Comparison of ENCODE assay signal across 8 cellular contexts in genomic region chr7:134632937-134633540, GRCh38. TPM values are rescaled to one million over a fixed set of nuclear protein-coding genes. Genes with fewer than 3 reads are reported as not detected.
DNase-seq lines count a peak whose midpoint lies in the region; ATAC-seq, FAIRE-seq and TF ChIP-seq lines count a peak whose summit lies in the region.

No MANE protein-coding gene starts in this region.

- no peak overlapping the region for H3K9ac ChIP-seq in mesenchymal stem cell (ENCODE audit: low read length)

- no peak overlapping the region for H2BK120ac ChIP-seq in mesenchymal stem cell (ENCODE audit: low read depth, low read length)

- H3K4me2 ChIP-seq in mesenchymal stem cell (ENCODE audit: low read length, poor library complexity, severe bottlenecking): no peak overlapping the region

- TF ChIP-seq CTCF in left ventricle myocardium inferior (IDR thresholded peaks at IDR 0.05; ENCODE audit: borderline replicate concordance) (peak; percentile 66), right atrium auricular region (IDR thresholded peaks at IDR 0.05) (peak in 1 of 2 donors; percentile 64)

- WGBS in mesenchymal stem cell: 14% methylated on average over 1 of the region's 5 CpGs

- H2BK15ac ChIP-seq in mesenchymal stem cell (ENCODE audit: low read depth, poor library complexity, severe bottlenecking): no peak overlapping the region

- no peak overlapping the region for H4K8ac ChIP-seq in mesenchymal stem cell (ENCODE audit: low read length)

- DNase-seq in left ventricle myocardium inferior: no peak
- DNase-seq in right atrium auricular region (ENCODE audit: low spot score): no peak
- peak; percentile 45 for DNase-seq in RCC 7860 (ENCODE audit: low spot score)
- peak; percentile 12 for DNase-seq in cerebellum (ENCODE audit: low spot score)
- DNase-seq in mesenchymal stem cell: peak; percentile 63

- H3K4me1 ChIP-seq in left ventricle myocardium inferior (peaks cover 9% of the 10 kb centered on the region), right atrium auricular region (no peaks in the 10 kb centered on the region), mesenchymal stem cell (ENCODE audit: control insufficient read depth, insufficient read depth, low read depth, low read length) (no peaks in the 10 kb centered on the region)

- H3K4me3 ChIP-seq in left ventricle myocardium inferior: no peak overlapping the region
- H3K4me3 ChIP-seq in right atrium auricular region: no peak overlapping the region
- H3K4me3 ChIP-seq in mesenchymal stem cell (ENCODE audit: insufficient read depth in 1 of 2, low read depth in 1 of 2, low read length in 2 of 2): no peak overlapping the region

- no peak overlapping the region for H3K23ac ChIP-seq in mesenchymal stem cell (ENCODE audit: low read length in 2 of 2)

- no peak overlapping the region for H3K4ac ChIP-seq in mesenchymal stem cell (ENCODE audit: low read depth in 1 of 2, low read length in 2 of 2)

- no peak overlapping the region for H3K14ac ChIP-seq in mesenchymal stem cell (ENCODE audit: low read length in 2 of 2)

- H4K91ac ChIP-seq in mesenchymal stem cell (ENCODE audit: low read length): no peak overlapping the region

- no peak overlapping the region for H2AFZ ChIP-seq in mesenchymal stem cell (ENCODE audit: low read depth, low read length)

- no peak overlapping the region for H2BK5ac ChIP-seq in mesenchymal stem cell (ENCODE audit: low read depth, low read length, poor library complexity, severe bottlenecking)

- no peak overlapping the region for H3K18ac ChIP-seq in mesenchymal stem cell (ENCODE audit: low read depth in 1 of 2, low read length in 2 of 2)

- no peak overlapping the region for H2BK12ac ChIP-seq in mesenchymal stem cell (ENCODE audit: low read length in 2 of 2)

- ATAC-seq in HG03159 (IDR thresholded peaks at IDR 0.05; ENCODE audit: unreplicated experiment) (peak; percentile 53), HG02763 (IDR thresholded peaks at IDR 0.05; ENCODE audit: unreplicated experiment) (no peak), GM18873 (IDR thresholded peaks at IDR 0.05; ENCODE audit: low FRiP score, unreplicated experiment) (no peak)

- H3K27ac ChIP-seq in left ventricle myocardium inferior (replicated peaks) (no peak overlapping the region), right atrium auricular region (no peak overlapping the region), mesenchymal stem cell (ENCODE audit: low read length, poor library complexity, severe bottlenecking) (no peak overlapping the region)

- no peak overlapping the region for H2AK5ac ChIP-seq in mesenchymal stem cell (ENCODE audit: low read length, severe bottlenecking)

- peak; percentile 72 for FAIRE-seq in RCC 7860 (lab: Jason Lieb, UNC)

- H3K9me3 ChIP-seq in left ventricle myocardium inferior (replicated peaks): no peaks in the 10 kb centered on the region
- no peaks in the 10 kb centered on the region for H3K9me3 ChIP-seq in right atrium auricular region
- H3K9me3 ChIP-seq in mesenchymal stem cell (ENCODE audit: control insufficient read depth, low read length): no peaks in the 10 kb centered on the region

- H3K36me3 ChIP-seq in left ventricle myocardium inferior (no peaks in the 10 kb centered on the region), right atrium auricular region (no peaks in the 10 kb centered on the region), mesenchymal stem cell (ENCODE audit: control insufficient read depth in 1 of 2, insufficient read depth in 2 of 2, low read depth in 1 of 2, low read length in 2 of 2) (no peaks in the 10 kb centered on the region)

- H3K79me1 ChIP-seq in mesenchymal stem cell (replicated peaks; ENCODE audit: low read length, poor library complexity, severe bottlenecking): no peaks in the 10 kb centered on the region

- no peaks in the 10 kb centered on the region for H3K27me3 ChIP-seq in left ventricle myocardium inferior (ENCODE audit: low read depth)
- no peaks in the 10 kb centered on the region for H3K27me3 ChIP-seq in right atrium auricular region
- no peaks in the 10 kb centered on the region for H3K27me3 ChIP-seq in mesenchymal stem cell (ENCODE audit: control insufficient read depth in 1 of 2, insufficient read depth in 1 of 2, low read length in 2 of 2)

- intact Hi-C loops in left ventricle myocardium inferior (cut with micrococcal nuclease): no loop called here

RNA-seq across cellular contexts. Expression of gene BPGM, which starts 13.6 kb away (rescaled TPM):
- 13.9 TPM for total RNA-seq in left ventricle myocardium inferior
- 10 to 100 TPM; 12.5 to 16.7 TPM for total RNA-seq in right atrium auricular region
- 25.4 TPM for total RNA-seq in cerebellum
- polyA plus RNA-seq in mesenchymal stem cell (2013, experiment 1 of 2): 21.1 TPM
- 20.7 TPM for polyA plus RNA-seq in mesenchymal stem cell (2013, experiment 2 of 2)

Comparison
In these comparisons a context has a peak if more than half of its experiments do, and no peak if none do; other contexts are left out.
1. DNase-seq: peak in RCC 7860 (single experiment), cerebellum (single experiment) and mesenchymal stem cell (single experiment); none in left ventricle myocardium inferior (single experiment) and right atrium auricular region (single experiment).